Comparison of ENCODE assay signal across 8 cellular contexts in genomic region chr19:6362024-6362344, GRCh38. TPM values are rescaled to one million over a fixed set of nuclear protein-coding genes. Genes with fewer than 3 reads are reported as not detected.
DNase-seq lines count a peak whose midpoint lies in the region; ATAC-seq and TF ChIP-seq lines count a peak whose summit lies in the region.

No MANE protein-coding gene starts in this region.

- ATAC-seq in GM23338, result no peak
- peak; percentile 13 for ATAC-seq in gastroesophageal sphincter
- ATAC-seq in HG03571 (IDR thresholded peaks at IDR 0.05; ENCODE audit: unreplicated experiment), result no peak
- ATAC-seq in GM19023 (IDR thresholded peaks at IDR 0.05; ENCODE audit: unreplicated experiment), result no peak
- no peak for ATAC-seq in GM21723 (IDR thresholded peaks at IDR 0.05; ENCODE audit: unreplicated experiment)

- H3K27me3 Mint-ChIP-seq in GM23338 (ENCODE audit: insufficient read depth, low read depth, poor library complexity), result peaks cover 4% of the 10 kb centered on the region

- H3K27ac Mint-ChIP-seq in GM23338, result peak overlapping the region; percentile 75

- H3K4me1 Mint-ChIP-seq in GM23338, result peaks cover 4% of the 10 kb centered on the region; the same call in 1 of the 3 replicates

- peaks cover 8% of the 10 kb centered on the region; the same call in 1 of the 3 replicates for H3K9me3 Mint-ChIP-seq in GM23338

- H3K36me3 ChIP-seq in GM23338 (ENCODE audit: insufficient read depth), result peaks cover 18% of the 10 kb centered on the region
- peaks cover 0 to 41% of the 10 kb centered on the region in 2 donors for H3K36me3 ChIP-seq in gastroesophageal sphincter

- H3K27ac ChIP-seq in GM23338 (ENCODE audit: low read depth) (no peak overlapping the region), VCaP (peak overlapping the region; percentile 71), gastroesophageal sphincter (peak overlapping the region; percentile 73 to 98 (median 94)), skin epidermis (peak overlapping the region; percentile 43 to 98 (median 91))

- H3K9me3 ChIP-seq in gastroesophageal sphincter, result no peaks in the 10 kb centered on the region

- peak overlapping the region; percentile 88 for H3K4me3 Mint-ChIP-seq in GM23338

- TF ChIP-seq POLR2A in gastroesophageal sphincter (IDR thresholded peaks at IDR 0.05), result no peak

- H3K4me3 ChIP-seq in GM23338, result peak overlapping the region; percentile 79
- peak overlapping the region; percentile 54 to 84 for H3K4me3 ChIP-seq in gastroesophageal sphincter
- H3K4me3 ChIP-seq in skin epidermis, result peak overlapping the region; percentile 64 to 99 (median 94)

- no peaks in the 10 kb centered on the region; the same call in 1 of the 2 replicates for H4K20me1 ChIP-seq in GM23338 (replicated peaks; ENCODE audit: insufficient read depth)

- H3F3A ChIP-seq in GM23338 (replicated peaks; ENCODE audit: low read depth), result no peaks in the 10 kb centered on the region

- peak overlapping the region; percentile 72; the same call in 1 of the 2 replicates for H2AFZ ChIP-seq in GM23338

- peaks cover 26% of the 10 kb centered on the region for H3K36me3 Mint-ChIP-seq in GM23338 (ENCODE audit: low read depth)

- WGBS in gastroesophageal sphincter (ENCODE audit: low coverage in 1 of 2), 2 donors, result 0% methylated on average over 1 to 6 of the region's 7 CpGs

- H3K79me2 ChIP-seq in GM23338 (replicated peaks; ENCODE audit: insufficient read depth), result peaks cover 8% of the 10 kb centered on the region; the same call in 1 of the 2 replicates

- TF ChIP-seq CTCF in GM23338 (conservative IDR thresholded peaks at IDR 0.05; ENCODE audit: low read depth in 2 of 2) (no peak), VCaP (conservative IDR thresholded peaks at IDR 0.05) (no peak), gastroesophageal sphincter (IDR thresholded peaks at IDR 0.05) (no peak)

- H3K4me1 ChIP-seq in GM23338 (ENCODE audit: insufficient read depth) (no peaks in the 10 kb centered on the region; the same call in 1 of the 2 replicates), gastroesophageal sphincter (peaks cover 0 to 18% (median 7%) of the 10 kb centered on the region in 3 donors)

- H3K9me2 ChIP-seq in GM23338 (ENCODE audit: insufficient read depth), result no peaks in the 10 kb centered on the region

- no peak for TF ChIP-seq EP300 in gastroesophageal sphincter (IDR thresholded peaks at IDR 0.05)

- peak overlapping the region; percentile 97 for H3K4me2 ChIP-seq in GM23338

- DNase-seq in GM23338 (ENCODE audit: low spot score) (no peak), foreskin melanocyte (no peak)

- no peaks in the 10 kb centered on the region for H3K27me3 ChIP-seq in GM23338 (ENCODE audit: insufficient read depth)
- H3K27me3 ChIP-seq in gastroesophageal sphincter, result no peaks in the 10 kb centered on the region

TF ChIP-seq in GM23338, 12 proteins besides CTCF, POLR2A, EP300 and RAD21:
- TF ChIP-seq POLR2AphosphoS5 (IDR thresholded peaks at IDR 0.05; ENCODE audit: low read depth) (no peak), STAT1 (IDR thresholded peaks at IDR 0.05; ENCODE audit: unreplicated experiment) (no peak)

RNA-seq across cellular contexts. Expression of gene CLPP, which starts 0.7 kb away (rescaled TPM):
- total RNA-seq in GM23338 (2014; rRNA removed; shearing (Covaris generic)), result 96.7 and 110 TPM in 2 replicates
- 65.7 and 76.4 TPM in 2 replicates for polyA plus RNA-seq in GM23338 (2016; fragmentation: Nextera tagmentation; extraction: Ambion mirVana)
- total RNA-seq in gastroesophageal sphincter, result 10 to 100 TPM; 40.2 to 86.1 (median 63.8) TPM

RNA-seq across cellular contexts. Expression of gene ALKBH7, which starts 10.6 kb away (rescaled TPM):
- 52.0 and 75.4 TPM in 2 replicates for total RNA-seq in GM23338 (2014; rRNA removed; shearing (Covaris generic))
- polyA plus RNA-seq in GM23338 (2016; fragmentation: Nextera tagmentation; extraction: Ambion mirVana), result 66.3 and 76.1 TPM in 2 replicates
- 10 to 100 TPM; 41.9 to 75.1 (median 45.7) TPM for total RNA-seq in gastroesophageal sphincter

RNA-seq across cellular contexts. Expression of gene PSPN, which starts 13.7 kb away (rescaled TPM):
- 0.93 and 1.2 TPM in 2 replicates for total RNA-seq in GM23338 (2014; rRNA removed; shearing (Covaris generic))
- 0.82 and 1.5 TPM in 2 replicates for polyA plus RNA-seq in GM23338 (2016; fragmentation: Nextera tagmentation; extraction: Ambion mirVana)
- 1 to 10 TPM in 3 of 4 donors, under 1 TPM in 1; 0.67 to 2.4 (median 1.4) TPM for total RNA-seq in gastroesophageal sphincter

RNA-seq across cellular contexts. Expression of gene ACER1, which starts 28.6 kb away (rescaled TPM):
- not detected in 2 replicates for total RNA-seq in GM23338 (2014; rRNA removed; shearing (Covaris generic))
- not detected in 2 replicates for polyA plus RNA-seq in GM23338 (2016; fragmentation: Nextera tagmentation; extraction: Ambion mirVana)
- total RNA-seq in gastroesophageal sphincter, result not detected

RNA-seq across cellular contexts. Expression of gene GTF2F1, which starts 31.0 kb away (rescaled TPM):
- 44.4 and 65.5 TPM in 2 replicates for total RNA-seq in GM23338 (2014; rRNA removed; shearing (Covaris generic))
- 62.1 and 76.1 TPM in 2 replicates for polyA plus RNA-seq in GM23338 (2016; fragmentation: Nextera tagmentation; extraction: Ambion mirVana)
- 10 to 100 TPM; 44.7 to 62.8 (median 51.4) TPM for total RNA-seq in gastroesophageal sphincter
